In the genomic region with DNA sequence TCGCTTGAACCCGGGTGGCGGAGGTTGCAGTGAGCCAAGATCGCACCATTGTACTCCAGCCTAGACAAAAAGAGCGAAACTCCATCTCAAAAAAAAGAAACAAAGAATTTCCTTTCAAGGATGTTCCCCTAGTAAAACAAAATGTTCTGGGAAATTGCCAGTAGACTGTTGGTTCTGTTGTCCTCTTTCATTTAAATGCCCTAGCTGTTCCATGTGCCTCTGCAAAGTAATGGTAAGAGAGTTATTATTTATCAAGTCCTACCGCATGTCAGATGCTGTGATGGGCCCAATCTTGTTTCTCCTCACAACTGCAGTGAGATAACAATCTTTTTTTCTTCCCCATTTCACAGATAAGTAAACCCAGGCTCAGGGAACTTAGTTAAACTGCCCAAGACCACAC, we compare ENCODE assay signal across 19 cellular contexts.
DNase-seq lines count a peak whose midpoint lies in the region; ATAC-seq and TF ChIP-seq lines count a peak whose summit lies in the region.
"Had no signal": no experiment of that assay in that cellular context is flagged by ENCODE, and none has a peak within 500 bp of the region (broad histone marks: within the 10 kb centered on the region; RNA-seq: fewer than 3 reads in every experiment).

No MANE protein-coding gene starts in this region.

- H3K36me3 ChIP-seq in gastroesophageal sphincter (no peaks in the 10 kb centered on the region), sigmoid colon (no peaks in the 10 kb centered on the region)
- H3K36me3 ChIP-seq: BLaER1 had no signal

- H3K27me3 ChIP-seq in layer of hippocampus (ENCODE audit: control insufficient read depth, insufficient read depth, low read length) (no peaks in the 10 kb centered on the region), gastroesophageal sphincter (no peaks in the 10 kb centered on the region), sigmoid colon (no peaks in the 10 kb centered on the region)
- H3K27me3 ChIP-seq: BLaER1 had no signal

- TF ChIP-seq CTCF in C4-2B (conservative IDR thresholded peaks at IDR 0.05) = no peak
- TF ChIP-seq CTCF in gastroesophageal sphincter (IDR thresholded peaks at IDR 0.05) = no peak
- TF ChIP-seq CTCF in sigmoid colon (IDR thresholded peaks at IDR 0.05) = no peak

- DNase-seq in pons (ENCODE audit: low spot score) (peak; percentile 25), superior temporal gyrus (ENCODE audit: extremely low spot score) (peak; percentile 32), posterior cingulate gyrus (no peak), HCEC 1CT (no peak), sigmoid colon (no peak)
- DNase-seq: CD4-positive, alpha-beta T cell; CD8-positive, alpha-beta memory T cell; DMS 273 treated with DMSO at 0.1 percent for 48 hours; DMS79; EL; GF-D8; GM23248; H7 had no signal

- WGBS in gastroesophageal sphincter (ENCODE audit: low coverage in 1 of 2), 2 donors = 80 to 89% methylated on average over 5 to 6 of the region's 6 CpGs
- 96 to 98% methylated on average over 6 of the region's 6 CpGs for WGBS in sigmoid colon, 2 donors

- H3K27ac ChIP-seq in C4-2B = peak overlapping the region; percentile 66
- peak overlapping the region; percentile 1 for H3K27ac ChIP-seq in layer of hippocampus (ENCODE audit: low read depth, low read length)
- no peak overlapping the region for H3K27ac ChIP-seq in gastroesophageal sphincter
- H3K27ac ChIP-seq in sigmoid colon = no peak overlapping the region
- H3K27ac ChIP-seq: 22Rv1, BLaER1, GM23248 had no signal

- TF ChIP-seq POLR2A in gastroesophageal sphincter (IDR thresholded peaks at IDR 0.05) (no peak), sigmoid colon (IDR thresholded peaks at IDR 0.05) (no peak)

- intact Hi-C loops in posterior cingulate gyrus (cut with DNase I) (no loop called here), sigmoid colon (cut with DNase I) (loop anchor here (10.0 kb wide), 2 partner anchors 117 to 617 kb away; no protein-coding TSS in a partner anchor)

- H3K4me1 ChIP-seq in gastroesophageal sphincter (peaks cover 0 to under 1% (median 0%) of the 10 kb centered on the region in 3 donors), sigmoid colon (peaks cover 0 to 6% (median 2%) of the 10 kb centered on the region in 4 donors)

- TF ChIP-seq EP300 in gastroesophageal sphincter (IDR thresholded peaks at IDR 0.05) (no peak), sigmoid colon (IDR thresholded peaks at IDR 0.05) (no peak)

- H3K9me3 ChIP-seq in gastroesophageal sphincter (no peaks in the 10 kb centered on the region), sigmoid colon (no peaks in the 10 kb centered on the region)
- H3K9me3 ChIP-seq: BLaER1 had no signal

- H3K4me3 ChIP-seq in gastroesophageal sphincter (no peak overlapping the region), sigmoid colon (no peak overlapping the region)
- H3K4me3 ChIP-seq: BLaER1, GM23248 had no signal

- no peak for ATAC-seq in gastroesophageal sphincter
- ATAC-seq: HCT116 had no signal

Comparison
In these comparisons a context has a peak if more than half of its experiments do, and no peak if none do; other contexts are left out.
1. H3K27ac ChIP-seq: peak in C4-2B (single experiment) and layer of hippocampus (single experiment); none in gastroesophageal sphincter (0 of 4) and sigmoid colon (0 of 4).
2. DNase-seq: peak in pons (single experiment) and superior temporal gyrus (single experiment); none in posterior cingulate gyrus (0 of 10), HCEC 1CT (single experiment) and sigmoid colon (single experiment).